1 cellular context compared by ENCODE assay signal in the genomic region with DNA sequence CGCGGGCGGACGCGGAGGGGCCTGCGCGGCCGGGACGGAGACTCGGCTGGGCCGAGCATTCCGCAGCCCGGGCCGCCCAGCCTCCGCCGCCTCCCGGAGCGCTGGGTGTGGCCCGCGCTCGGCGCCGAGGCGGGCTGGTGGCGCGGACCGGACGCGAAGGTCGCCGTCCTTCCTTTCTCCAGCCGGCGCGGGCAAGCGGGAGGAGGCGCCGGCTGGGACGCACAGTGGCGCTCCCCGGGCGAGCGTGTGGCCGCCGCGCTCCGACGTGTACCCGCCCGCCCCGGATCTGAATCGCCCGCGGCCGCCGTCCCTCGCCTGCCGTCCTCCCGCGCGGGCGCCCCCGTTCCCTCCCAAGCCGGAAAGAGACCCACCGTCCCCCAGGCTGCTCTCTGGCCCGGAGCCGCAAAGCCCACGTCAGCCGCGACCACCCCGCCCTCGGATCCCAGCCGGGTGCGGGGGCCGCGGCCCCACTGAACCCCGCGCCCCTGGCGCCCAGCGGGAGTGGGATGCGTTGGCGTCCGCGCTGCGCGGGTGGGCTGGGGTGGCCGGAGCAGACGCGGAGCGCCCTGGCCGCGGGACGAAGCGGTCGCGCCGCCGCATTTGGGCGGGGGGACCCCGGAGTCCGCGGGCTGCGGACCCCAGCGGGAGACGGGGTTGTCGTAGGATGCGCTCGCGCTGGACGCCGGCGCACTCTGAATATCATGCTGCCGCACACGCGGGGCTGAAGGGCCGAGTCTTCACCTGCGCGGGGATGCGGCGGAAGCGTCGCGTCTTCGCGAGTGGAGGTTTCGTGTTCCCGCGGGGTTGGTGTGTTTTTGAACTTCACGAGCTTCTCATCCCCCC.
TF ChIP-seq lines count a peak whose summit lies in the region.

No MANE protein-coding gene starts in this region.

TF ChIP-seq in HepG2, 621 proteins besides CTCF, POLR2A, EP300 and RAD21 (continued from another document and continues in another):
- TF ChIP-seq, protein P1, sequence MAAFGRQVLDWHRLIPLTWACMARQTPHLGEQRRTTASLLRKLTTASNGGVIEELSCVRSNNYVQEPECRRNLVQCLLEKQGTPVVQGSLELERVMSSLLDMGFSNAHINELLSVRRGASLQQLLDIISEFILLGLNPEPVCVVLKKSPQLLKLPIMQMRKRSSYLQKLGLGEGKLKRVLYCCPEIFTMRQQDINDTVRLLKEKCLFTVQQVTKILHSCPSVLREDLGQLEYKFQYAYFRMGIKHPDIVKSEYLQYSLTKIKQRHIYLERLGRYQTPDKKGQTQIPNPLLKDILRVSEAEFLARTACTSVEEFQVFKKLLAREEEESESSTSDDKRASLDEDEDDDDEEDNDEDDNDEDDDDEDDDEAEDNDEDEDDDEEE (CRISPR knock-in tag; IDR thresholded peaks at IDR 0.05), result peak; percentile 74; the same call in 1 of the 2 replicates
- peak in 1 of 2 experiments; percentile 18; a peak in 1 of 4 replicates for TF ChIP-seq KLF16 (CRISPR knock-in tag; IDR thresholded peaks at IDR 0.05)
- TF ChIP-seq, protein P2, sequence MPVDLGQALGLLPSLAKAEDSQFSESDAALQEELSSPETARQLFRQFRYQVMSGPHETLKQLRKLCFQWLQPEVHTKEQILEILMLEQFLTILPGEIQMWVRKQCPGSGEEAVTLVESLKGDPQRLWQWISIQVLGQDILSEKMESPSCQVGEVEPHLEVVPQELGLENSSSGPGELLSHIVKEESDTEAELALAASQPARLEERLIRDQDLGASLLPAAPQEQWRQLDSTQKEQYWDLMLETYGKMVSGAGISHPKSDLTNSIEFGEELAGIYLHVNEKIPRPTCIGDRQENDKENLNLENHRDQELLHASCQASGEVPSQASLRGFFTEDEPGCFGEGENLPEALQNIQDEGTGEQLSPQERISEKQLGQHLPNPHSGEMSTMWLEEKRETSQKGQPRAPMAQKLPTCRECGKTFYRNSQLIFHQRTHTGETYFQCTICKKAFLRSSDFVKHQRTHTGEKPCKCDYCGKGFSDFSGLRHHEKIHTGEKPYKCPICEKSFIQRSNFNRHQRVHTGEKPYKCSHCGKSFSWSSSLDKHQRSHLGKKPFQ (CRISPR knock-in tag; IDR thresholded peaks at IDR 0.05; ENCODE audit: insufficient replicate concordance), result peak; percentile 44
- TF ChIP-seq, protein P3, sequence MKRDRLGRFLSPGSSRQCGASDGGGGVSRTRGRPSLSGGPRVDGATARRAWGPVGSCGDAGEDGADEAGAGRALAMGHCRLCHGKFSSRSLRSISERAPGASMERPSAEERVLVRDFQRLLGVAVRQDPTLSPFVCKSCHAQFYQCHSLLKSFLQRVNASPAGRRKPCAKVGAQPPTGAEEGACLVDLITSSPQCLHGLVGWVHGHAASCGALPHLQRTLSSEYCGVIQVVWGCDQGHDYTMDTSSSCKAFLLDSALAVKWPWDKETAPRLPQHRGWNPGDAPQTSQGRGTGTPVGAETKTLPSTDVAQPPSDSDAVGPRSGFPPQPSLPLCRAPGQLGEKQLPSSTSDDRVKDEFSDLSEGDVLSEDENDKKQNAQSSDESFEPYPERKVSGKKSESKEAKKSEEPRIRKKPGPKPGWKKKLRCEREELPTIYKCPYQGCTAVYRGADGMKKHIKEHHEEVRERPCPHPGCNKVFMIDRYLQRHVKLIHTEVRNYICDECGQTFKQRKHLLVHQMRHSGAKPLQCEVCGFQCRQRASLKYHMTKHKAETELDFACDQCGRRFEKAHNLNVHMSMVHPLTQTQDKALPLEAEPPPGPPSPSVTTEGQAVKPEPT (CRISPR knock-in tag; IDR thresholded peaks at IDR 0.05; ENCODE audit: low read depth), result peak; percentile 61; the same call in 1 of the 2 replicates
- TF ChIP-seq NBN (conservative IDR thresholded peaks at IDR 0.05), result no peak
- TF ChIP-seq TMF1 (CRISPR knock-in tag; IDR thresholded peaks at IDR 0.05; ENCODE audit: low read depth), result 0 out of 2 replicates have a peak, but pooled peaks have one; percentile 22
- TF ChIP-seq GLI4 (CRISPR knock-in tag; IDR thresholded peaks at IDR 0.05; ENCODE audit: borderline replicate concordance), result 0 out of 2 replicates have a peak, but pooled peaks have one; percentile 46
- TF ChIP-seq ZNF510 (CRISPR knock-in tag; IDR thresholded peaks at IDR 0.05; ENCODE audit: low read depth), result 0 out of 2 replicates have a peak, but pooled peaks have one; percentile 56
- TF ChIP-seq SUZ12 (IDR thresholded peaks at IDR 0.05; ENCODE audit: low read depth, low read length), result no peak
- TF ChIP-seq, protein P4, sequence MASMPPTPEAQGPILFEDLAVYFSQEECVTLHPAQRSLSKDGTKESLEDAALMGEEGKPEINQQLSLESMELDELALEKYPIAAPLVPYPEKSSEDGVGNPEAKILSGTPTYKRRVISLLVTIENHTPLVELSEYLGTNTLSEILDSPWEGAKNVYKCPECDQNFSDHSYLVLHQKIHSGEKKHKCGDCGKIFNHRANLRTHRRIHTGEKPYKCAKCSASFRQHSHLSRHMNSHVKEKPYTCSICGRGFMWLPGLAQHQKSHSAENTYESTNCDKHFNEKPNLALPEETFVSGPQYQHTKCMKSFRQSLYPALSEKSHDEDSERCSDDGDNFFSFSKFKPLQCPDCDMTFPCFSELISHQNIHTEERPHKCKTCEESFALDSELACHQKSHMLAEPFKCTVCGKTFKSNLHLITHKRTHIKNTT (CRISPR knock-in tag; IDR thresholded peaks at IDR 0.05), result no peak
- TF ChIP-seq ZNF101 (CRISPR knock-in tag; IDR thresholded peaks at IDR 0.05; ENCODE audit: borderline replicate concordance, low read depth), result no peak
- TF ChIP-seq, protein P5, sequence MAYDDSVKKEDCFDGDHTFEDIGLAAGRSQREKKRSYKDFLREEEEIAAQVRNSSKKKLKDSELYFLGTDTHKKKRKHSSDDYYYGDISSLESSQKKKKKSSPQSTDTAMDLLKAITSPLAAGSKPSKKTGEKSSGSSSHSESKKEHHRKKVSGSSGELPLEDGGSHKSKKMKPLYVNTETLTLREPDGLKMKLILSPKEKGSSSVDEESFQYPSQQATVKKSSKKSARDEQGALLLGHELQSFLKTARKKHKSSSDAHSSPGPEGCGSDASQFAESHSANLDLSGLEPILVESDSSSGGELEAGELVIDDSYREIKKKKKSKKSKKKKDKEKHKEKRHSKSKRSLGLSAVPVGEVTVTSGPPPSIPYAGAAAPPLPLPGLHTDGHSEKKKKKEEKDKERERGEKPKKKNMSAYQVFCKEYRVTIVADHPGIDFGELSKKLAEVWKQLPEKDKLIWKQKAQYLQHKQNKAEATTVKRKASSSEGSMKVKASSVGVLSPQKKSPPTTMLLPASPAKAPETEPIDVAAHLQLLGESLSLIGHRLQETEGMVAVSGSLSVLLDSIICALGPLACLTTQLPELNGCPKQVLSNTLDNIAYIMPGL (CRISPR knock-in tag; IDR thresholded peaks at IDR 0.05; ENCODE audit: borderline replicate concordance in 1 of 2, low read depth in 1 of 2), result 0 out of 4 replicates have a peak, but pooled peaks of 1 of the 2 experiments have one; percentile 2
- peak; percentile 48; the same call in 1 of the 2 replicates for TF ChIP-seq GABPB1 (CRISPR knock-in tag; IDR thresholded peaks at IDR 0.05)
- TF ChIP-seq KMT2A (CRISPR knock-in tag; IDR thresholded peaks at IDR 0.05), result peak; percentile 87
- no peak for TF ChIP-seq TOE1 (CRISPR knock-in tag; IDR thresholded peaks at IDR 0.05)
- no peak for TF ChIP-seq NCOR1 (IDR thresholded peaks at IDR 0.05; ENCODE audit: borderline replicate concordance, low read length)
- TF ChIP-seq ZNF567 (CRISPR knock-in tag; IDR thresholded peaks at IDR 0.05; ENCODE audit: borderline replicate concordance), result no peak
- TF ChIP-seq, protein P6, sequence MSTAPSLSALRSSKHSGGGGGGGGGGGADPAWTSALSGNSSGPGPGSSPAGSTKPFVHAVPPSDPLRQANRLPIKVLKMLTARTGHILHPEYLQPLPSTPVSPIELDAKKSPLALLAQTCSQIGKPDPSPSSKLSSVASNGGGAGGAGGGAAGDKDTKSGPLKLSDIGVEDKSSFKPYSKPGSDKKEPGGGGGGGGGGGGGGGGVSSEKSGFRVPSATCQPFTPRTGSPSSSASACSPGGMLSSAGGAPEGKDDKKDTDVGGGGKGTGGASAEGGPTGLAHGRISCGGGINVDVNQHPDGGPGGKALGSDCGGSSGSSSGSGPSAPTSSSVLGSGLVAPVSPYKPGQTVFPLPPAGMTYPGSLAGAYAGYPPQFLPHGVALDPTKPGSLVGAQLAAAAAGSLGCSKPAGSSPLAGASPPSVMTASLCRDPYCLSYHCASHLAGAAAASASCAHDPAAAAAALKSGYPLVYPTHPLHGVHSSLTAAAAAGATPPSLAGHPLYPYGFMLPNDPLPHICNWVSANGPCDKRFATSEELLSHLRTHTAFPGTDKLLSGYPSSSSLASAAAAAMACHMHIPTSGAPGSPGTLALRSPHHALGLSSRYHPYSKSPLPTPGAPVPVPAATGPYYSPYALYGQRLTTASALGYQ (CRISPR knock-in tag; IDR thresholded peaks at IDR 0.05), result no peak; the same call in 1 of the 2 replicates
- TF ChIP-seq, protein P7, sequence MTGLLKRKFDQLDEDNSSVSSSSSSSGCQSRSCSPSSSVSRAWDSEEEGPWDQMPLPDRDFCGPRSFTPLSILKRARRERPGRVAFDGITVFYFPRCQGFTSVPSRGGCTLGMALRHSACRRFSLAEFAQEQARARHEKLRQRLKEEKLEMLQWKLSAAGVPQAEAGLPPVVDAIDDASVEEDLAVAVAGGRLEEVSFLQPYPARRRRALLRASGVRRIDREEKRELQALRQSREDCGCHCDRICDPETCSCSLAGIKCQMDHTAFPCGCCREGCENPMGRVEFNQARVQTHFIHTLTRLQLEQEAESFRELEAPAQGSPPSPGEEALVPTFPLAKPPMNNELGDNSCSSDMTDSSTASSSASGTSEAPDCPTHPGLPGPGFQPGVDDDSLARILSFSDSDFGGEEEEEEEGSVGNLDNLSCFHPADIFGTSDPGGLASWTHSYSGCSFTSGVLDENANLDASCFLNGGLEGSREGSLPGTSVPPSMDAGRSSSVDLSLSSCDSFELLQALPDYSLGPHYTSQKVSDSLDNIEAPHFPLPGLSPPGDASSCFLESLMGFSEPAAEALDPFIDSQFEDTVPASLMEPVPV (CRISPR knock-in tag; IDR thresholded peaks at IDR 0.05), result 0 out of 2 replicates have a peak, but pooled peaks have one; percentile 38
- no peak for TF ChIP-seq RFX1 (IDR thresholded peaks at IDR 0.05)
- TF ChIP-seq ZNF674 (CRISPR knock-in tag; IDR thresholded peaks at IDR 0.05; ENCODE audit: low read depth), result no peak
- no peak for TF ChIP-seq ZNF235 (CRISPR knock-in tag; IDR thresholded peaks at IDR 0.05; ENCODE audit: borderline replicate concordance)
- no peak for TF ChIP-seq ZNF138 (CRISPR knock-in tag; IDR thresholded peaks at IDR 0.05; ENCODE audit: low read depth)
- TF ChIP-seq, protein P8, sequence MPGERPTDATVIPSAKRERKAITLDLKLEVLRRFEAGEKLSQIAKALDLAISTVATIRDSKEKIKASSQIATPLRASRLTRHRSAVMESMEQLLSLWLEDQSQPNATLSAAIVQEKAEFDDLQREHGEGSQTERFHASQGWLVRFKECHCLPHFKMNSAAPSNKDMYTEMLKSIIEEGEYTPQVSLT (CRISPR knock-in tag; IDR thresholded peaks at IDR 0.05; ENCODE audit: borderline replicate concordance, low read depth), result no peak
- no peak for TF ChIP-seq ZBTB1 (CRISPR knock-in tag; IDR thresholded peaks at IDR 0.05; ENCODE audit: borderline replicate concordance)
- TF ChIP-seq SPEN (CRISPR knock-in tag; IDR thresholded peaks at IDR 0.05; ENCODE audit: low read depth), result no peak
- no peak for TF ChIP-seq ZKSCAN8 (CRISPR knock-in tag; IDR thresholded peaks at IDR 0.05; ENCODE audit: borderline replicate concordance)
- no peak for TF ChIP-seq ZNF781 (CRISPR knock-in tag; IDR thresholded peaks at IDR 0.05; ENCODE audit: borderline replicate concordance, not compliant biosample characterization)
- no peak for TF ChIP-seq NR3C1 (CRISPR knock-in tag; IDR thresholded peaks at IDR 0.05)
- TF ChIP-seq KDM5B (CRISPR knock-in tag; IDR thresholded peaks at IDR 0.05; ENCODE audit: borderline replicate concordance), result peak; percentile 63; the same call in 1 of the 2 replicates
- 0 out of 2 replicates have a peak, but pooled peaks have one; percentile 45 for TF ChIP-seq ZMYM4 (CRISPR knock-in tag; IDR thresholded peaks at IDR 0.05)
- 0 out of 2 replicates have a peak, but pooled peaks have one; percentile 4 for TF ChIP-seq IRX3 (CRISPR knock-in tag; IDR thresholded peaks at IDR 0.05; ENCODE audit: borderline replicate concordance, low read depth)
- no peak for TF ChIP-seq CREB1 (IDR thresholded peaks at IDR 0.05)
- TF ChIP-seq CREB1 (CRISPR knock-in tag; IDR thresholded peaks at IDR 0.05), result no peak
- peak; percentile 10 for TF ChIP-seq TEAD3 (CRISPR knock-in tag; optimal IDR thresholded peaks at IDR 0.05; ENCODE audit: borderline replicate concordance)
- TF ChIP-seq ZNF713 (CRISPR knock-in tag; IDR thresholded peaks at IDR 0.05), result 0 out of 2 replicates have a peak, but pooled peaks have one; percentile 27
- 0 out of 2 replicates have a peak, but pooled peaks have one; percentile 61 for TF ChIP-seq ZNF816 (CRISPR knock-in tag; IDR thresholded peaks at IDR 0.05; ENCODE audit: borderline replicate concordance)
- no peak for TF ChIP-seq ZFP62 (CRISPR knock-in tag; IDR thresholded peaks at IDR 0.05)
- TF ChIP-seq, protein P9, sequence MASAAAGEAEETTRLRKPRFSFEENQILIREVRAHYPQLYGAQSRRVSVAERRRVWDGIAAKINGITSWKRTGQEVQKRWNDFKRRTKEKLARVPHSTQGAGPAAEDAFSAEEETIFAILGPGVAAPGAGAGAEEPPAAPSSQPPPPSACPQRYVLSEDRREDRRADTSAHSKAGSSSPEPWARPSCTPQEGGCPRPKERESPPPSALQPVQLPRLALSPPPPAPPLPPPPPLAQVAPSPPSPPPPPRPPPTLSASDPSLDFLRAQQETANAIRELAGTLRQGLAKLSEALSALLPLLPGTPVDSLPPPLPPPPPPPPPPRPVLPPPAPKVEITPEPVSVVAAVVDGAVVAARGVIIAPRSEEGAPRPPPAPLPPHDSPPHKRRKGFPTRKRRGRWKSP (CRISPR knock-in tag; IDR thresholded peaks at IDR 0.05), result 0 out of 2 replicates have a peak, but pooled peaks have one; percentile 24
- no peak for TF ChIP-seq ZNF496 (CRISPR knock-in tag; IDR thresholded peaks at IDR 0.05; ENCODE audit: insufficient replicate concordance)
- no peak for TF ChIP-seq SNAPC2 (CRISPR knock-in tag; IDR thresholded peaks at IDR 0.05)
- TF ChIP-seq MTA3 (CRISPR knock-in tag; IDR thresholded peaks at IDR 0.05), result no peak
- peak; percentile 37; the same call in 1 of the 2 replicates for TF ChIP-seq CBFB (CRISPR knock-in tag; IDR thresholded peaks at IDR 0.05)
- no peak for TF ChIP-seq GTF3A (CRISPR knock-in tag; conservative IDR thresholded peaks at IDR 0.05)
- peak; percentile 29; the same call in 1 of the 2 replicates for TF ChIP-seq ZNF768 (CRISPR knock-in tag; IDR thresholded peaks at IDR 0.05)
- TF ChIP-seq, protein P10, sequence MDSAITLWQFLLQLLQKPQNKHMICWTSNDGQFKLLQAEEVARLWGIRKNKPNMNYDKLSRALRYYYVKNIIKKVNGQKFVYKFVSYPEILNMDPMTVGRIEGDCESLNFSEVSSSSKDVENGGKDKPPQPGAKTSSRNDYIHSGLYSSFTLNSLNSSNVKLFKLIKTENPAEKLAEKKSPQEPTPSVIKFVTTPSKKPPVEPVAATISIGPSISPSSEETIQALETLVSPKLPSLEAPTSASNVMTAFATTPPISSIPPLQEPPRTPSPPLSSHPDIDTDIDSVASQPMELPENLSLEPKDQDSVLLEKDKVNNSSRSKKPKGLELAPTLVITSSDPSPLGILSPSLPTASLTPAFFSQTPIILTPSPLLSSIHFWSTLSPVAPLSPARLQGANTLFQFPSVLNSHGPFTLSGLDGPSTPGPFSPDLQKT (CRISPR knock-in tag; IDR thresholded peaks at IDR 0.05; ENCODE audit: borderline replicate concordance), result no peak
- no peak; the same call in 1 of the 2 replicates for TF ChIP-seq NR2C2 (CRISPR knock-in tag; IDR thresholded peaks at IDR 0.05; ENCODE audit: borderline replicate concordance)
- TF ChIP-seq MXD4 (CRISPR knock-in tag; IDR thresholded peaks at IDR 0.05), result no peak
- 0 out of 2 replicates have a peak, but pooled peaks have one; percentile 27 for TF ChIP-seq ERF (CRISPR knock-in tag; IDR thresholded peaks at IDR 0.05)
- 0 out of 2 replicates have a peak, but pooled peaks have one; percentile 42 for TF ChIP-seq ZNF552 (CRISPR knock-in tag; IDR thresholded peaks at IDR 0.05; ENCODE audit: borderline replicate concordance)
